Comparison of ENCODE assay signal across 1 cellular context in genomic region chr1:236207121-236207520, GRCh38.
TF ChIP-seq lines count a peak whose summit lies in the region.

No MANE protein-coding gene starts in this region.

TF ChIP-seq in GM23338, 12 proteins besides CTCF, POLR2A, EP300 and RAD21 (continued from another document):
- TF ChIP-seq STAT1 (IDR thresholded peaks at IDR 0.05; ENCODE audit: unreplicated experiment) = no peak
TF ChIP-seq in GM23338: peak in this region for 0.
